ENCODE assay signal across 8 cellular contexts in genomic region chr17:76005263-76006149, GRCh38. TPM values are rescaled to one million over a fixed set of nuclear protein-coding genes. Genes with fewer than 3 reads are reported as not detected.
DNase-seq lines count a peak whose midpoint lies in the region; ATAC-seq, FAIRE-seq and TF ChIP-seq lines count a peak whose summit lies in the region.

No MANE protein-coding gene starts in this region.

- TF ChIP-seq CTCF in CD14-positive monocyte (IDR thresholded peaks at IDR 0.05) (peak; percentile 90), natural killer cell (IDR thresholded peaks at IDR 0.05) (peak; percentile 65)

- H3K36me3 Mint-ChIP-seq in CD14-positive monocyte, result peaks cover 25 to 45% of the 10 kb centered on the region in 2 donors
- H3K36me3 Mint-ChIP-seq in activated CD8-positive, alpha-beta memory T cell treated with anti-CD3 and anti-CD28 coated beads, Interleukin-2, amount 10 ng/mL, durations not matched to agents 7 days and 5 days, result no peaks in the 10 kb centered on the region
- no peaks in the 10 kb centered on the region for H3K36me3 Mint-ChIP-seq in natural killer cell
- H3K36me3 Mint-ChIP-seq in stimulated activated naive B cell treated with anti-CD40 and anti-IgM and Interleukin-4, amounts not matched to agents 10 μg/mL and 1 μg/mL and 100 μg/mL, for 72 hours, result peaks cover 9 to 16% of the 10 kb centered on the region in 2 donors

- H3K9me3 Mint-ChIP-seq in CD14-positive monocyte (peaks cover 0 to 1% (median 0%) of the 10 kb centered on the region in 7 donors), natural killer cell (no peaks in the 10 kb centered on the region)
- no peaks in the 10 kb centered on the region for H3K9me3 Mint-ChIP-seq in activated CD8-positive, alpha-beta memory T cell treated with anti-CD3 and anti-CD28 coated beads, Interleukin-2, amount 10 ng/mL, durations not matched to agents 7 days and 5 days (ENCODE audit: low read depth)
- no peaks in the 10 kb centered on the region for H3K9me3 Mint-ChIP-seq in stimulated activated naive B cell treated with anti-CD40 and anti-IgM and Interleukin-4, amounts not matched to agents 10 μg/mL and 1 μg/mL and 100 μg/mL, for 72 hours

- peak; percentile 64 for FAIRE-seq in HTR-8/SVneo (lab: Jason Lieb, UNC)

- CTCF ChIA-PET in activated CD8-positive, alpha-beta memory T cell treated with anti-CD3 and anti-CD28 coated beads, Interleukin-2, amount 10 ng/mL, durations not matched to agents 7 days and 5 days (lab: Charles Lee), result interaction anchor here (0.9 to 13.4 kb wide), 33 partner anchors 9 to 408 kb away, joined by 3 to 135 read pairs (median 5); partner anchors contain the start of genes GALK1, MRPL38, SPHK1 and TRIM65

- peak; percentile 72 for DNase-seq in CD14-positive monocyte (ENCODE audit: low spot score)
- peak; percentile 73 for DNase-seq in HTR-8/SVneo (ENCODE audit: insufficient read length, low spot score)
- DNase-seq in NOMO-1 treated with dmso at 0.1 percent for 144 hours (lab: John Stamatoyannopoulos, UW; ENCODE audit: unreplicated experiment), result peak; percentile 21
- DNase-seq in activated CD8-positive, alpha-beta memory T cell treated with anti-CD3 and anti-CD28 coated beads, Interleukin-2, amount 10 ng/mL, durations not matched to agents 7 days and 5 days, result peak; percentile 88
- DNase-seq in epidermal melanocyte (ENCODE audit: insufficient read length, low spot score), result peak; percentile 79
- peak; percentile 60 for DNase-seq in natural killer cell
- DNase-seq in stimulated activated naive B cell treated with anti-CD40 and anti-IgM and Interleukin-4, amounts not matched to agents 10 μg/mL and 1 μg/mL and 100 μg/mL, for 72 hours, result peak; percentile 64

- intact Hi-C loops in CD14-positive monocyte (cut with micrococcal nuclease) (loop anchor here (1.0 to 2.0 kb wide), 2 partner anchors 100 to 101 kb away; partner anchors contain the start of gene MRPL38 (in 1 of the 2)), natural killer cell (cut with micrococcal nuclease) (loop anchor here (1.0 kb wide), 1 partner anchor 100 kb away; no protein-coding TSS in a partner anchor)

- H3K4me1 Mint-ChIP-seq in CD14-positive monocyte (no peaks in the 10 kb centered on the region), natural killer cell (no peaks in the 10 kb centered on the region)
- no peaks in the 10 kb centered on the region for H3K4me1 Mint-ChIP-seq in activated CD8-positive, alpha-beta memory T cell treated with anti-CD3 and anti-CD28 coated beads, Interleukin-2, amount 10 ng/mL, durations not matched to agents 7 days and 5 days
- H3K4me1 Mint-ChIP-seq in stimulated activated naive B cell treated with anti-CD40 and anti-IgM and Interleukin-4, amounts not matched to agents 10 μg/mL and 1 μg/mL and 100 μg/mL, for 72 hours, result peaks cover 2 to 8% of the 10 kb centered on the region in 2 donors

- ATAC-seq in activated CD8-positive, alpha-beta memory T cell treated with anti-CD3 and anti-CD28 coated beads, Interleukin-2, amount 10 ng/mL, durations not matched to agents 7 days and 5 days, result peak; percentile 75
- peak in 2 of 3 donors; percentile 66 for ATAC-seq in natural killer cell
- ATAC-seq in stimulated activated naive B cell treated with anti-CD40 and anti-IgM and Interleukin-4, amounts not matched to agents 10 μg/mL and 1 μg/mL and 100 μg/mL, for 72 hours (replicated peaks), result peak; percentile 79 to 83
- ATAC-seq in HG02759 (IDR thresholded peaks at IDR 0.05; ENCODE audit: unreplicated experiment), result no peak

- no peak overlapping the region for H3K4me3 Mint-ChIP-seq in CD14-positive monocyte
- H3K4me3 Mint-ChIP-seq in activated CD8-positive, alpha-beta memory T cell treated with anti-CD3 and anti-CD28 coated beads, Interleukin-2, amount 10 ng/mL, durations not matched to agents 7 days and 5 days, result no peak overlapping the region
- H3K4me3 Mint-ChIP-seq in natural killer cell, result no peak overlapping the region
- H3K4me3 Mint-ChIP-seq in stimulated activated naive B cell treated with anti-CD40 and anti-IgM and Interleukin-4, amounts not matched to agents 10 μg/mL and 1 μg/mL and 100 μg/mL, for 72 hours, result no peak overlapping the region

- H3K27ac Mint-ChIP-seq in CD14-positive monocyte (peak overlapping the region in 2 of 7 donors; percentile 27 to 33), natural killer cell (peak overlapping the region; percentile 7 to 36)
- H3K27ac Mint-ChIP-seq in activated CD8-positive, alpha-beta memory T cell treated with anti-CD3 and anti-CD28 coated beads, Interleukin-2, amount 10 ng/mL, durations not matched to agents 7 days and 5 days, result peak overlapping the region; percentile 14
- peak overlapping the region; percentile 21 for H3K27ac Mint-ChIP-seq in stimulated activated naive B cell treated with anti-CD40 and anti-IgM and Interleukin-4, amounts not matched to agents 10 μg/mL and 1 μg/mL and 100 μg/mL, for 72 hours

- H3K27me3 Mint-ChIP-seq in CD14-positive monocyte (ENCODE audit: low read depth in 3 of 3) (peaks cover 1 to 3% (median 2%) of the 10 kb centered on the region in 3 donors), natural killer cell (ENCODE audit: low read depth in 2 of 2) (no peaks in the 10 kb centered on the region)
- no peaks in the 10 kb centered on the region for H3K27me3 Mint-ChIP-seq in activated CD8-positive, alpha-beta memory T cell treated with anti-CD3 and anti-CD28 coated beads, Interleukin-2, amount 10 ng/mL, durations not matched to agents 7 days and 5 days
- no peaks in the 10 kb centered on the region for H3K27me3 Mint-ChIP-seq in stimulated activated naive B cell treated with anti-CD40 and anti-IgM and Interleukin-4, amounts not matched to agents 10 μg/mL and 1 μg/mL and 100 μg/mL, for 72 hours

RNA-seq across cellular contexts. Expression of gene CDK3, which starts 4.9 kb away (rescaled TPM):
- polyA plus RNA-seq in CD14-positive monocyte, result not detected
- 1 to 10 TPM; 6.3 to 7.0 TPM for total RNA-seq in activated CD8-positive, alpha-beta memory T cell treated with anti-CD3 and anti-CD28 coated beads, Interleukin-2, amount 10 ng/mL, durations not matched to agents 7 days and 5 days
- total RNA-seq in natural killer cell, result 10 to 100 TPM in 2 of 3 donors, 1 to 10 TPM in 1; 5.5 to 13.6 (median 13.5) TPM

RNA-seq across cellular contexts. Expression of gene EVPL, which starts 21.6 kb away (rescaled TPM):
- polyA plus RNA-seq in CD14-positive monocyte, result not detected
- total RNA-seq in activated CD8-positive, alpha-beta memory T cell treated with anti-CD3 and anti-CD28 coated beads, Interleukin-2, amount 10 ng/mL, durations not matched to agents 7 days and 5 days, result under 1 TPM in 1 of 2 experiments, not detected in 1; 0.03 TPM
- 1 to 10 TPM in 1 of 3 donors, under 1 TPM in 1, not detected in 1; 0.94 to 1.2 TPM for total RNA-seq in natural killer cell

RNA-seq across cellular contexts. Expression of gene TEN1, which starts 26.5 kb away (rescaled TPM):
- polyA plus RNA-seq in CD14-positive monocyte, result 10 to 100 TPM; 22.4 to 31.3 TPM
- total RNA-seq in activated CD8-positive, alpha-beta memory T cell treated with anti-CD3 and anti-CD28 coated beads, Interleukin-2, amount 10 ng/mL, durations not matched to agents 7 days and 5 days, result 10 to 100 TPM; 13.3 to 15.1 TPM
- total RNA-seq in natural killer cell, result 10 to 100 TPM; 23.0 to 30.7 (median 24.3) TPM

RNA-seq across cellular contexts. Expression of gene ACOX1, which starts 26.5 kb away (rescaled TPM):
- 10 to 100 TPM; 49.2 to 49.7 TPM for polyA plus RNA-seq in CD14-positive monocyte
- total RNA-seq in activated CD8-positive, alpha-beta memory T cell treated with anti-CD3 and anti-CD28 coated beads, Interleukin-2, amount 10 ng/mL, durations not matched to agents 7 days and 5 days, result 10 to 100 TPM; 28.8 to 33.8 TPM
- 10 to 100 TPM; 22.8 to 48.2 (median 28.2) TPM for total RNA-seq in natural killer cell

Comparison
In these comparisons a context has a peak if more than half of its experiments do, and no peak if none do; other contexts are left out.
1. DNase-seq: peak in every context shown above with its lines; median percentile 88 in activated CD8-positive, alpha-beta memory T cell treated with anti-CD3 and anti-CD28 coated beads, Interleukin-2, amount 10 ng/mL, durations not matched to agents 7 days and 5 days; 79 in epidermal melanocyte; 73 in HTR-8/SVneo; 72 in CD14-positive monocyte; 64 in stimulated activated naive B cell treated with anti-CD40 and anti-IgM and Interleukin-4, amounts not matched to agents 10 μg/mL and 1 μg/mL and 100 μg/mL, for 72 hours; 60 in natural killer cell; 21 in NOMO-1 treated with dmso at 0.1 percent for 144 hours.